In the genomic region with DNA sequence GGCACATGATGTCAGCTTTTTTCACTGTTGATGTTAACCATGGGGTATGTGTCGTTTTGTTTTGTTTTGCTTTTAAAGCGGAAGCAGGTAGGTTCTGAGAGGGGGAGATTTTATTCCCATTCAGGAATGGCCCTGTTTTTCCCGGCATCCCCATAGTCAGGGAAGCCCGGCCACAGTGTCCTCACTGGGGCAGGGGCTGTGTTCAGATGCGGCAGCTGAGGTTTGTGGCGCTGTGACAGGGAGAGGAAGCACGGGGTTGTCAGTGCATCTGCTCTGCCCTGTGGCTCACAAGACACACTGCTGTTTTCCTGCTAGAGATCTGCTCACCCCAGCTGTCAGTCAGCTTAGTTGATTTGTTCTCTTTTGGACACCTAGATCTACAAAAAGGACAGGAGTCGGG, we compare ENCODE assay signal across 17 cellular contexts. TPM values are rescaled to one million over a fixed set of nuclear protein-coding genes. Genes with fewer than 3 reads are reported as not detected.
DNase-seq lines count a peak whose midpoint lies in the region; ATAC-seq and TF ChIP-seq lines count a peak whose summit lies in the region.
"Had no signal": no experiment of that assay in that cellular context is flagged by ENCODE, and none has a peak within 500 bp of the region (broad histone marks: within the 10 kb centered on the region; RNA-seq: fewer than 3 reads in every experiment).

No MANE protein-coding gene starts in this region.

- no peak for TF ChIP-seq CTCF in nephron (IDR thresholded peaks at IDR 0.05; ENCODE audit: unreplicated experiment in 3 of 3)

- no peak for ATAC-seq in activated T-helper 17 cell treated with anti-CD3 and anti-CD28 coated beads, Interleukin-2, amount 50 U/mL, for 72 hours (replicated peaks)
- ATAC-seq in GM18511 (IDR thresholded peaks at IDR 0.05; ENCODE audit: unreplicated experiment), result no peak

- H3K9me3 Mint-ChIP-seq in activated T-helper 17 cell treated with anti-CD3 and anti-CD28 coated beads, Interleukin-2, amount 50 U/mL, for 72 hours, result no peaks in the 10 kb centered on the region
- H3K9me3 Mint-ChIP-seq in nephron, result no peaks in the 10 kb centered on the region
- H3K9me3 Mint-ChIP-seq: CD8-positive, alpha-beta memory T cell; IgD-negative memory B cell had no signal

- H3K27me3 Mint-ChIP-seq in activated T-helper 17 cell treated with anti-CD3 and anti-CD28 coated beads, Interleukin-2, amount 50 U/mL, for 72 hours, result no peaks in the 10 kb centered on the region
- H3K27me3 Mint-ChIP-seq in nephron (ENCODE audit: low read depth), result no peaks in the 10 kb centered on the region
- H3K27me3 Mint-ChIP-seq: CD8-positive, alpha-beta memory T cell; IgD-negative memory B cell had no signal

- DNase-seq in AG20443 (ENCODE audit: low spot score), result peak; percentile 5
- peak; percentile 38 for DNase-seq in Ammon's horn (ENCODE audit: low spot score)
- no peak for DNase-seq in activated effector memory CD4-positive, alpha-beta T cell treated with anti-CD3 and anti-CD28 coated beads, Interleukin-2, amount 50 U/mL, for 16 hours
- no peak for DNase-seq in activated CD4-positive, CD25-positive, alpha-beta regulatory T cell (lab: John Stamatoyannopoulos, UW)
- DNase-seq: CD8-positive, alpha-beta memory T cell; GDM1; GM23248; HCEC 1CT; NCI-H2029; NCI-H2171 treated with DMSO at 0.1 percent for 48 hours; NCI-H748 treated with DMSO at 0.1 percent for 48 hours; RPMI8226; SIG-M5 had no signal

- peaks cover 9% of the 10 kb centered on the region for H3K4me1 Mint-ChIP-seq in activated T-helper 17 cell treated with anti-CD3 and anti-CD28 coated beads, Interleukin-2, amount 50 U/mL, for 72 hours
- H3K4me1 Mint-ChIP-seq in nephron, result peaks cover 11% of the 10 kb centered on the region

- peak overlapping the region; percentile 50 for H3K27ac Mint-ChIP-seq in activated T-helper 17 cell treated with anti-CD3 and anti-CD28 coated beads, Interleukin-2, amount 50 U/mL, for 72 hours
- H3K27ac Mint-ChIP-seq in nephron, result peak overlapping the region in 2 of 3 experiments; percentile 48 to 52
- H3K27ac Mint-ChIP-seq: IgD-negative memory B cell had no signal

- H3K4me3 Mint-ChIP-seq in activated T-helper 17 cell treated with anti-CD3 and anti-CD28 coated beads, Interleukin-2, amount 50 U/mL, for 72 hours, result no peak overlapping the region
- H3K4me3 Mint-ChIP-seq in nephron, result no peak overlapping the region

- H3K36me3 Mint-ChIP-seq in activated T-helper 17 cell treated with anti-CD3 and anti-CD28 coated beads, Interleukin-2, amount 50 U/mL, for 72 hours (ENCODE audit: low read depth), result peaks cover 72% of the 10 kb centered on the region
- H3K36me3 Mint-ChIP-seq in nephron (ENCODE audit: low read depth), result peaks cover 51% of the 10 kb centered on the region

RNA-seq across cellular contexts. Expression of a gene that starts 27.6 kb away (rescaled TPM):
- total RNA-seq in activated T-helper 17 cell treated with anti-CD3 and anti-CD28 coated beads, Interleukin-2, amount 50 U/mL, for 72 hours, result 10 to 100 TPM; 31.7 to 40.0 TPM

RNA-seq across cellular contexts. Expression of a gene that starts 28.3 kb away (rescaled TPM):
- under 1 TPM; 0.48 to 0.93 TPM for total RNA-seq in activated T-helper 17 cell treated with anti-CD3 and anti-CD28 coated beads, Interleukin-2, amount 50 U/mL, for 72 hours

RNA-seq across cellular contexts. Expression of a gene that starts 44.3 kb away (rescaled TPM):
- total RNA-seq in activated T-helper 17 cell treated with anti-CD3 and anti-CD28 coated beads, Interleukin-2, amount 50 U/mL, for 72 hours, result 10 to 100 TPM; 14.6 to 21.4 TPM

Comparison
In these comparisons a context has a peak if more than half of its experiments do, and no peak if none do; other contexts are left out.
1. DNase-seq: peak in AG20443 (single experiment) and Ammon's horn (single experiment); none in activated effector memory CD4-positive, alpha-beta T cell treated with anti-CD3 and anti-CD28 coated beads, Interleukin-2, amount 50 U/mL, for 16 hours (single experiment) and activated CD4-positive, CD25-positive, alpha-beta regulatory T cell (0 of 4).